In genomic region chr6:22666021-22666420, GRCh38 we compare ENCODE assay signal across 1 cellular context.
TF ChIP-seq lines count a peak whose summit lies in the region.

No MANE protein-coding gene starts in this region.

TF ChIP-seq in IMR-90, 13 proteins besides CTCF, POLR2A, EP300 and RAD21 (continued from another document):
- TF ChIP-seq ELK1 (IDR thresholded peaks at IDR 0.05; ENCODE audit: borderline replicate concordance, low read depth, low read length): no peak
- no peak for TF ChIP-seq CHD1 (IDR thresholded peaks at IDR 0.05; ENCODE audit: low read depth, low read length)
- TF ChIP-seq MAFK (IDR thresholded peaks at IDR 0.05; ENCODE audit: low read depth, low read length): no peak
- no peak for TF ChIP-seq MAZ (IDR thresholded peaks at IDR 0.05; ENCODE audit: borderline replicate concordance, low read depth, low read length)
